Comparison of ENCODE assay signal across 8 cellular contexts in genomic region chr7:36291387-36292316, GRCh38.
DNase-seq lines count a peak whose midpoint lies in the region; ATAC-seq, FAIRE-seq and TF ChIP-seq lines count a peak whose summit lies in the region.

No MANE protein-coding gene starts in this region.

- POLR2A ChIA-PET in HepG2 (lab: Yijun Ruan, JAX), result interaction anchor here (0.7 to 2.7 kb wide), 8 partner anchors 9 to 491 kb away, joined by 3 to 15 read pairs (median 4); partner anchors contain the start of gene SEPTIN7

- H3K4me3 ChIP-seq in colonic mucosa, result peak overlapping the region; percentile 2
- H3K4me3 ChIP-seq in HepG2 (replicated peaks in 1 of 3; ENCODE audit: insufficient read depth in 1 of 3, low read depth in 2 of 3, low read length in 3 of 3), result peak overlapping the region in 1 of 3 experiments; percentile 49; a peak in 2 of 6 replicates

- FAIRE-seq in HepG2 (lab: Jason Lieb, UNC), result peak; percentile 76

- no peaks in the 10 kb centered on the region for H3K9me3 ChIP-seq in colonic mucosa
- H3K9me3 ChIP-seq in HepG2 (ENCODE audit: low read length), result no peaks in the 10 kb centered on the region

- 31% methylated on average over 15 of the region's 18 CpGs for WGBS in HepG2 (ENCODE audit: low lambda C conversion rate)

- peak overlapping the region; percentile 82 for H3K4me2 ChIP-seq in HepG2 (ENCODE audit: low read depth, low read length)

- H3K79me2 ChIP-seq in HepG2 (ENCODE audit: insufficient read depth, low read length), result no peaks in the 10 kb centered on the region

- H3K4me1 ChIP-seq in colonic mucosa (peaks cover 3% of the 10 kb centered on the region), HepG2 (ENCODE audit: insufficient read depth, low read length) (peaks cover 63% of the 10 kb centered on the region)

- H3K9ac ChIP-seq in colonic mucosa (ENCODE audit: low read depth in 2 of 2, low read length in 2 of 2), result peak overlapping the region; percentile 53 to 81
- peak overlapping the region; percentile 71 for H3K9ac ChIP-seq in HepG2 (ENCODE audit: insufficient read depth, low read depth, low read length)

- ATAC-seq in HG02885 (IDR thresholded peaks at IDR 0.05; ENCODE audit: poor library complexity, unreplicated experiment) (peak; percentile 55), HepG2 (peak; percentile 66), HG03025 (IDR thresholded peaks at IDR 0.05; ENCODE audit: low FRiP score, unreplicated experiment) (no peak)

- TF ChIP-seq RAD21 in HepG2 (CRISPR knock-in tag; IDR thresholded peaks at IDR 0.05), result peak; percentile 97

- CTCF ChIA-PET in HepG2 (lab: Yijun Ruan, JAX; ENCODE audit: low intra/inter-chr PET ratio, low total read pairs), result interaction anchor here (1.2 to 3.0 kb wide), 4 partner anchors 163 to 375 kb away, joined by 3 to 55 read pairs (median 20); no protein-coding TSS in a partner anchor

- peak; percentile 95 for TF ChIP-seq CTCF in colonic mucosa (IDR thresholded peaks at IDR 0.05)
- peak; percentile 99 for TF ChIP-seq CTCF in HepG2 (CRISPR knock-in tag; IDR thresholded peaks at IDR 0.05)

- in situ Hi-C loops in HepG2 (cut with HindIII; ENCODE audit: extremely low pct_ligation_motif_present, low pct_unique_long_range_greater_than_20kb), result loop anchor here (10.0 kb wide), 1 partner anchor 137 kb away; the partner anchor contains the start of gene EEPD1

- TF ChIP-seq EP300 in HepG2 (IDR thresholded peaks at IDR 0.05; ENCODE audit: low read depth in 2 of 2, low read length in 2 of 2) (peak in 1 of 2 experiments; percentile 67; a peak in 2 of 4 replicates), HepG2 (CRISPR knock-in tag; IDR thresholded peaks at IDR 0.05; ENCODE audit: borderline replicate concordance) (peak; percentile 60; the same call in 1 of the 2 replicates)

- H4K20me1 ChIP-seq in HepG2 (ENCODE audit: insufficient read depth, low read length), result no peaks in the 10 kb centered on the region

- TF ChIP-seq POLR2A in HepG2 (IDR thresholded peaks at IDR 0.05; ENCODE audit: insufficient read depth in 1 of 2, low read depth in 2 of 2, low read length in 2 of 2), result no peak

- DNase-seq in DMS53 treated with DMSO at 0.1 percent for 48 hours (lab: John Stamatoyannopoulos, UW; ENCODE audit: unreplicated experiment) (peak; percentile 79), NCI-H345 treated with DMSO at 0.1 percent for 48 hours (lab: John Stamatoyannopoulos, UW; ENCODE audit: unreplicated experiment) (peak; percentile 54), colonic mucosa (peak; percentile 91), HepG2 (ENCODE audit: low spot score) (peak; percentile 81)
- peak; percentile 75 to 78 for DNase-seq in activated CD4-positive, alpha-beta T cell treated with anti-CD3 and anti-CD28 coated beads for 4 hours
- peak; percentile 76 to 80 for DNase-seq in stimulated activated CD4-positive, alpha-beta T cell treated with anti-CD3 and anti-CD28 coated beads, Interleukin-2, amount 100 ng/mL, for 48 hours

- BruUV-seq in HepG2 (replicated peaks; lab: Mats Ljungman, UMichigan), result no TSS peak

- H3K36me3 ChIP-seq in colonic mucosa (no peaks in the 10 kb centered on the region), HepG2 (replicated peaks in 1 of 2; ENCODE audit: control insufficient read depth in 1 of 2, insufficient read depth in 2 of 2, low read length in 2 of 2) (peaks cover 1 to 12% of the 10 kb centered on the region in 2 experiments; a peak in 4 of 5 replicates)

- H2AFZ ChIP-seq in HepG2 (ENCODE audit: low read length), result no peak overlapping the region

- intact Hi-C loops in colonic mucosa (cut with DNase I), result loop anchor here (2.0 to 5.0 kb wide), 3 partner anchors 164 to 307 kb away; no protein-coding TSS in a partner anchor
- intact Hi-C loops in HepG2 (cut with micrococcal nuclease; ENCODE audit: unreplicated experiment), result loop anchor here (1.0 to 2.0 kb wide), 4 partner anchors 41 to 306 kb away; no protein-coding TSS in a partner anchor

- H3K27me3 ChIP-seq in colonic mucosa (no peaks in the 10 kb centered on the region), HepG2 (ENCODE audit: control insufficient read depth in 1 of 2, insufficient read depth in 2 of 2, low read length in 2 of 2) (no peaks in the 10 kb centered on the region)

- peak overlapping the region; percentile 83 for H3K27ac ChIP-seq in colonic mucosa
- H3K27ac ChIP-seq in HepG2 (ENCODE audit: extremely low read length, insufficient read depth, low read length), result peak overlapping the region; percentile 91

TF ChIP-seq in HepG2, 621 proteins besides CTCF, POLR2A, EP300 and RAD21 (continues in another document):
- TF ChIP-seq FOXA3 (CRISPR knock-in tag; IDR thresholded peaks at IDR 0.05) (peak; percentile 32; the same call in 1 of the 2 replicates), HOXA3 (CRISPR knock-in tag; IDR thresholded peaks at IDR 0.05) (no peak), ZNF329 (CRISPR knock-in tag; IDR thresholded peaks at IDR 0.05; ENCODE audit: low read depth) (no peak), TRIM24 (CRISPR knock-in tag; IDR thresholded peaks at IDR 0.05) (no peak), ZNF569 (CRISPR knock-in tag; IDR thresholded peaks at IDR 0.05; ENCODE audit: borderline replicate concordance) (no peak), IKZF1 (IDR thresholded peaks at IDR 0.05) (no peak), SALL2 (CRISPR knock-in tag; IDR thresholded peaks at IDR 0.05) (no peak), ZNF660 (CRISPR knock-in tag; IDR thresholded peaks at IDR 0.05; ENCODE audit: borderline replicate concordance, low read depth) (no peak), NCOA2 (CRISPR knock-in tag; IDR thresholded peaks at IDR 0.05) (peak; percentile 38; the same call in 1 of the 2 replicates), MATR3 (CRISPR knock-in tag; IDR thresholded peaks at IDR 0.05) (no peak), HNRNPUL1 (IDR thresholded peaks at IDR 0.05; ENCODE audit: low read depth, low read length) (no peak), PRDM4 (CRISPR knock-in tag; IDR thresholded peaks at IDR 0.05; ENCODE audit: borderline replicate concordance) (no peak), ZNF629 (CRISPR knock-in tag; conservative IDR thresholded peaks at IDR 0.05) (no peak)
- TF ChIP-seq, protein P1, sequence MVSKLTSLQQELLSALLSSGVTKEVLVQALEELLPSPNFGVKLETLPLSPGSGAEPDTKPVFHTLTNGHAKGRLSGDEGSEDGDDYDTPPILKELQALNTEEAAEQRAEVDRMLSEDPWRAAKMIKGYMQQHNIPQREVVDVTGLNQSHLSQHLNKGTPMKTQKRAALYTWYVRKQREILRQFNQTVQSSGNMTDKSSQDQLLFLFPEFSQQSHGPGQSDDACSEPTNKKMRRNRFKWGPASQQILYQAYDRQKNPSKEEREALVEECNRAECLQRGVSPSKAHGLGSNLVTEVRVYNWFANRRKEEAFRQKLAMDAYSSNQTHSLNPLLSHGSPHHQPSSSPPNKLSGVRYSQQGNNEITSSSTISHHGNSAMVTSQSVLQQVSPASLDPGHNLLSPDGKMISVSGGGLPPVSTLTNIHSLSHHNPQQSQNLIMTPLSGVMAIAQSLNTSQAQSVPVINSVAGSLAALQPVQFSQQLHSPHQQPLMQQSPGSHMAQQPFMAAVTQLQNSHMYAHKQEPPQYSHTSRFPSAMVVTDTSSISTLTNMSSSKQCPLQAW (CRISPR knock-in tag; IDR thresholded peaks at IDR 0.05), result 0 out of 2 replicates have a peak, but pooled peaks have one; percentile 15
- TF ChIP-seq, protein P2, sequence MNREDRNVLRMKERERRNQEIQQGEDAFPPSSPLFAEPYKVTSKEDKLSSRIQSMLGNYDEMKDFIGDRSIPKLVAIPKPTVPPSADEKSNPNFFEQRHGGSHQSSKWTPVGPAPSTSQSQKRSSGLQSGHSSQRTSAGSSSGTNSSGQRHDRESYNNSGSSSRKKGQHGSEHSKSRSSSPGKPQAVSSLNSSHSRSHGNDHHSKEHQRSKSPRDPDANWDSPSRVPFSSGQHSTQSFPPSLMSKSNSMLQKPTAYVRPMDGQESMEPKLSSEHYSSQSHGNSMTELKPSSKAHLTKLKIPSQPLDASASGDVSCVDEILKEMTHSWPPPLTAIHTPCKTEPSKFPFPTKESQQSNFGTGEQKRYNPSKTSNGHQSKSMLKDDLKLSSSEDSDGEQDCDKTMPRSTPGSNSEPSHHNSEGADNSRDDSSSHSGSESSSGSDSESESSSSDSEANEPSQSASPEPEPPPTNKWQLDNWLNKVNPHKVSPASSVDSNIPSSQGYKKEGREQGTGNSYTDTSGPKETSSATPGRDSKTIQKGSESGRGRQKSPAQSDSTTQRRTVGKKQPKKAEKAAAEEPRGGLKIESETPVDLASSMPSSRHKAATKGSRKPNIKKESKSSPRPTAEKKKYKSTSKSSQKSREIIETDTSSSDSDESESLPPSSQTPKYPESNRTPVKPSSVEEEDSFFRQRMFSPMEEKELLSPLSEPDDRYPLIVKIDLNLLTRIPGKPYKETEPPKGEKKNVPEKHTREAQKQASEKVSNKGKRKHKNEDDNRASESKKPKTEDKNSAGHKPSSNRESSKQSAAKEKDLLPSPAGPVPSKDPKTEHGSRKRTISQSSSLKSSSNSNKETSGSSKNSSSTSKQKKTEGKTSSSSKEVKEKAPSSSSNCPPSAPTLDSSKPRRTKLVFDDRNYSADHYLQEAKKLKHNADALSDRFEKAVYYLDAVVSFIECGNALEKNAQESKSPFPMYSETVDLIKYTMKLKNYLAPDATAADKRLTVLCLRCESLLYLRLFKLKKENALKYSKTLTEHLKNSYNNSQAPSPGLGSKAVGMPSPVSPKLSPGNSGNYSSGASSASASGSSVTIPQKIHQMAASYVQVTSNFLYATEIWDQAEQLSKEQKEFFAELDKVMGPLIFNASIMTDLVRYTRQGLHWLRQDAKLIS (CRISPR knock-in tag; IDR thresholded peaks at IDR 0.05), result no peak
